Comparison of ENCODE assay signal across 8 cellular contexts in genomic region chr13:73058741-73059459, GRCh38. TPM values are rescaled to one million over a fixed set of nuclear protein-coding genes. Genes with fewer than 3 reads are reported as not detected.
DNase-seq lines count a peak whose midpoint lies in the region; ATAC-seq and FAIRE-seq lines count a peak whose summit lies in the region.

Gene KLF5 (plus strand): TSS chr13:73059005. CDS start chr13:73059328, 323 bp downstream.

- intact Hi-C loops in left colon (cut with DNase I, micrococcal nuclease): no loop called here

- DNase-seq in AG20443 (ENCODE audit: low spot score) (peak; percentile 99), NCI-H345 treated with DMSO at 0.1 percent for 48 hours (lab: John Stamatoyannopoulos, UW; ENCODE audit: unreplicated experiment) (peak; percentile 94), left colon (peak; percentile 96 to 99)
- peak; percentile 93 to 95 for DNase-seq in activated CD4-positive, alpha-beta T cell treated with anti-CD3 and anti-CD28 coated beads for 24 hours (ENCODE audit: low read depth in 2 of 2)
- DNase-seq in stimulated activated CD4-positive, alpha-beta T cell treated with anti-CD3 and anti-CD28 coated beads, Interleukin-1b, Interleukin-23, amount 100 ng/mL, for 4 hours (ENCODE audit: low read depth in 2 of 2): peak; percentile 94 to 97

- peak; percentile 47 for FAIRE-seq in colon (lab: Jason Lieb, UNC)

- ATAC-seq in GM19035 (IDR thresholded peaks at IDR 0.05; ENCODE audit: unreplicated experiment): peak; percentile 97
- peak; percentile 99 for ATAC-seq in HG03280 (IDR thresholded peaks at IDR 0.05; ENCODE audit: unreplicated experiment)
- peak; percentile 76 for ATAC-seq in left colon

RNA-seq across cellular contexts. Expression of gene KLF5, which starts in this region (rescaled TPM):
- total RNA-seq in left colon: 100 to 1,000 TPM; 361 to 365 TPM

Comparison
In these comparisons a context has a peak if more than half of its experiments do, and no peak if none do; other contexts are left out.
1. Peak in every context shown above with its lines: DNase-seq and ATAC-seq.